2 cellular contexts compared by ENCODE assay signal in genomic region chr17:38636054-38636453, GRCh38.
A peak's percentile ranks its signal among the peaks of the same experiment; 100 is the strongest.
TF ChIP-seq lines count a peak whose summit lies in the region.

No MANE protein-coding gene starts in this region.

TF ChIP-seq in GM23338, 12 proteins besides CTCF, POLR2A, EP300 and RAD21:
- no peak for TF ChIP-seq EZH2phosphoT487 (IDR thresholded peaks at IDR 0.05; ENCODE audit: unreplicated experiment)
- no peak for TF ChIP-seq CREB1 (CRISPR knock-in tag; IDR thresholded peaks at IDR 0.05; ENCODE audit: low read depth)
- TF ChIP-seq EZH2 (IDR thresholded peaks at IDR 0.05; ENCODE audit: low read depth, unreplicated experiment) = no peak
- no peak for TF ChIP-seq ETS1 (IDR thresholded peaks at IDR 0.05)
- TF ChIP-seq JUNB (IDR thresholded peaks at IDR 0.05; ENCODE audit: unreplicated experiment) = no peak
- TF ChIP-seq POLR2AphosphoS5 (IDR thresholded peaks at IDR 0.05; ENCODE audit: low read depth) = no peak
- TF ChIP-seq ZNF114 (CRISPR knock-in tag; IDR thresholded peaks at IDR 0.05) = no peak
- no peak for TF ChIP-seq ZNF462 (CRISPR knock-in tag; IDR thresholded peaks at IDR 0.05)
- TF ChIP-seq NANOG (IDR thresholded peaks at IDR 0.05; ENCODE audit: borderline replicate concordance) = no peak
- TF ChIP-seq REST (IDR thresholded peaks at IDR 0.05; ENCODE audit: unreplicated experiment) = no peak
- TF ChIP-seq ZNF331 (CRISPR knock-in tag; IDR thresholded peaks at IDR 0.05; ENCODE audit: low read depth) = no peak
- TF ChIP-seq STAT1 (IDR thresholded peaks at IDR 0.05; ENCODE audit: unreplicated experiment) = no peak

TF ChIP-seq in H1, 55 proteins besides CTCF, POLR2A, EP300 and RAD21:
- no peak for TF ChIP-seq BACH1 (IDR thresholded peaks at IDR 0.05; ENCODE audit: low read length)
- peak; percentile 68 for TF ChIP-seq TEAD4 (IDR thresholded peaks at IDR 0.05; ENCODE audit: low read depth, low read length)
- no peak for TF ChIP-seq EZH2 (IDR thresholded peaks at IDR 0.05; ENCODE audit: low read depth, low read length, severe bottlenecking)
- 0 out of 4 replicates have a peak, but pooled peaks of 1 of the 2 experiments have one; percentile 21 for TF ChIP-seq SIN3A (conservative IDR thresholded peaks at IDR 0.05 in 1 of 2, IDR thresholded peaks at IDR 0.05 in 1 of 2; ENCODE audit: low read depth in 1 of 2, low read length in 2 of 2)
- no peak for TF ChIP-seq JUN (IDR thresholded peaks at IDR 0.05; ENCODE audit: low read depth, low read length)
- 0 out of 2 replicates have a peak, but pooled peaks have one; percentile 10 for TF ChIP-seq MAX (IDR thresholded peaks at IDR 0.05)
- peak; percentile 26; the same call in 1 of the 2 replicates for TF ChIP-seq E2F6 (IDR thresholded peaks at IDR 0.05)
